Comparison of ENCODE assay signal across 1 cellular context in genomic region chr5:163434410-163434866, GRCh38.
TF ChIP-seq lines count a peak whose summit lies in the region.

No MANE protein-coding gene starts in this region.

TF ChIP-seq in HEK293, 187 proteins besides CTCF, POLR2A, EP300 and RAD21 (continued from another document):
- TF ChIP-seq ZNF280D (tag by site-specific recombination; IDR thresholded peaks at IDR 0.05) (no peak), ATF2 (tag by site-specific recombination; IDR thresholded peaks at IDR 0.05; ENCODE audit: low read depth) (no peak), ZNF548 (tag by site-specific recombination; IDR thresholded peaks at IDR 0.05) (no peak), ZNF747 (tag by site-specific recombination; IDR thresholded peaks at IDR 0.05) (no peak), MEIS1 (CRISPR knock-in tag; IDR thresholded peaks at IDR 0.05; ENCODE audit: borderline replicate concordance) (no peak), ZNF391 (tag by site-specific recombination; IDR thresholded peaks at IDR 0.05; ENCODE audit: borderline replicate concordance, low read depth) (no peak)
